1 cellular context compared by ENCODE assay signal in genomic region chr1:247336390-247336789, GRCh38.
TF ChIP-seq lines count a peak whose summit lies in the region.

No MANE protein-coding gene starts in this region.

TF ChIP-seq in WTC11, 78 proteins besides CTCF, POLR2A, EP300 and RAD21 (continued from another document):
- TF ChIP-seq ARID4B (CRISPR knock-in tag; IDR thresholded peaks at IDR 0.05; ENCODE audit: borderline replicate concordance): no peak
- TF ChIP-seq, protein P1, sequence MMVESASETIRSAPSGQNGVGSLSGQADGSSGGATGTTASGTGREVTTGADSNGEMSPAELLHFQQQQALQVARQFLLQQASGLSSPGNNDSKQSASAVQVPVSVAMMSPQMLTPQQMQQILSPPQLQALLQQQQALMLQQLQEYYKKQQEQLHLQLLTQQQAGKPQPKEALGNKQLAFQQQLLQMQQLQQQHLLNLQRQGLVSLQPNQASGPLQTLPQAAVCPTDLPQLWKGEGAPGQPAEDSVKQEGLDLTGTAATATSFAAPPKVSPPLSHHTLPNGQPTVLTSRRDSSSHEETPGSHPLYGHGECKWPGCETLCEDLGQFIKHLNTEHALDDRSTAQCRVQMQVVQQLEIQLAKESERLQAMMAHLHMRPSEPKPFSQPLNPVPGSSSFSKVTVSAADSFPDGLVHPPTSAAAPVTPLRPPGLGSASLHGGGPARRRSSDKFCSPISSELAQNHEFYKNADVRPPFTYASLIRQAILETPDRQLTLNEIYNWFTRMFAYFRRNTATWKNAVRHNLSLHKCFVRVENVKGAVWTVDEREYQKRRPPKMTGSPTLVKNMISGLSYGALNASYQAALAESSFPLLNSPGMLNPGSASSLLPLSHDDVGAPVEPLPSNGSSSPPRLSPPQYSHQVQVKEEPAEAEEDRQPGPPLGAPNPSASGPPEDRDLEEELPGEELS (CRISPR knock-in tag; IDR thresholded peaks at IDR 0.05): no peak
- TF ChIP-seq, protein P2, sequence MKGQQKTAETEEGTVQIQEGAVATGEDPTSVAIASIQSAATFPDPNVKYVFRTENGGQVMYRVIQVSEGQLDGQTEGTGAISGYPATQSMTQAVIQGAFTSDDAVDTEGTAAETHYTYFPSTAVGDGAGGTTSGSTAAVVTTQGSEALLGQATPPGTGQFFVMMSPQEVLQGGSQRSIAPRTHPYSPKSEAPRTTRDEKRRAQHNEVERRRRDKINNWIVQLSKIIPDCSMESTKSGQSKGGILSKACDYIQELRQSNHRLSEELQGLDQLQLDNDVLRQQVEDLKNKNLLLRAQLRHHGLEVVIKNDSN (CRISPR knock-in tag; IDR thresholded peaks at IDR 0.05): no peak
- TF ChIP-seq, protein P3, sequence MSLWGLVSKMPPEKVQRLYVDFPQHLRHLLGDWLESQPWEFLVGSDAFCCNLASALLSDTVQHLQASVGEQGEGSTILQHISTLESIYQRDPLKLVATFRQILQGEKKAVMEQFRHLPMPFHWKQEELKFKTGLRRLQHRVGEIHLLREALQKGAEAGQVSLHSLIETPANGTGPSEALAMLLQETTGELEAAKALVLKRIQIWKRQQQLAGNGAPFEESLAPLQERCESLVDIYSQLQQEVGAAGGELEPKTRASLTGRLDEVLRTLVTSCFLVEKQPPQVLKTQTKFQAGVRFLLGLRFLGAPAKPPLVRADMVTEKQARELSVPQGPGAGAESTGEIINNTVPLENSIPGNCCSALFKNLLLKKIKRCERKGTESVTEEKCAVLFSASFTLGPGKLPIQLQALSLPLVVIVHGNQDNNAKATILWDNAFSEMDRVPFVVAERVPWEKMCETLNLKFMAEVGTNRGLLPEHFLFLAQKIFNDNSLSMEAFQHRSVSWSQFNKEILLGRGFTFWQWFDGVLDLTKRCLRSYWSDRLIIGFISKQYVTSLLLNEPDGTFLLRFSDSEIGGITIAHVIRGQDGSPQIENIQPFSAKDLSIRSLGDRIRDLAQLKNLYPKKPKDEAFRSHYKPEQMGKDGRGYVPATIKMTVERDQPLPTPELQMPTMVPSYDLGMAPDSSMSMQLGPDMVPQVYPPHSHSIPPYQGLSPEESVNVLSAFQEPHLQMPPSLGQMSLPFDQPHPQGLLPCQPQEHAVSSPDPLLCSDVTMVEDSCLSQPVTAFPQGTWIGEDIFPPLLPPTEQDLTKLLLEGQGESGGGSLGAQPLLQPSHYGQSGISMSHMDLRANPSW (CRISPR knock-in tag; conservative IDR thresholded peaks at IDR 0.05; ENCODE audit: low read depth): no peak
- TF ChIP-seq SMAD3 (CRISPR knock-in tag; IDR thresholded peaks at IDR 0.05; ENCODE audit: borderline replicate concordance): no peak
- no peak for TF ChIP-seq ZNF263 (CRISPR knock-in tag; IDR thresholded peaks at IDR 0.05; ENCODE audit: low read depth)
